20 cellular contexts compared by ENCODE assay signal in the genomic region with DNA sequence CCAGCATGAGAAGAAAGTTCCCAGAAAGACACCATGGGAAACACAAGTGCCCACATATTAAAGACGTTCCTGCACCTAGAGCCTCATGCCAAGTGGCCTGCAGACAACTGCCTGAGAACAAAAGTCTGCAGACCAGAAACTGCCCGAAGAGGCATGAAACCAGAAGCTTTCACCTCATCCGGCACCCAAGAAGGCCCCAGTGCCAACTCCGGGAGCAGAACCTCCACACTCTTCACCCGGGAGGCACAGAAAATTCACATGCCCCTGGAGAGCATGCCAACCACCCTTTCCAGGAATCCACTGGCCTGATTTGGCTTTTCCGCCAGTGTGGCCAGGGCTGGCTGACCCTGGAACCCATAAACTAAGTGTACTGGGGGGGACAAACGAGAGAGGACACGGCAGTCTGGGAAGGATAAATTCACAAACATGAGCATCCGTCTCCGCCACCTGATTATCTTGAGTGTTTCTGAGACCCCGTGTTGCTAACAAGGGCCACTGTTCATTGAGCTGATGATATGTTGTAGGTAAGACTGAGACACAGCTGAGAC.
"Had no signal": no experiment of that assay in that cellular context is flagged by ENCODE, and none has a peak within 500 bp of the region (broad histone marks: within the 10 kb centered on the region; RNA-seq: fewer than 3 reads in every experiment).

No MANE protein-coding gene starts in this region.

- ATAC-seq: activated CD8-positive, alpha-beta T cell treated with anti-CD3 and anti-CD28 coated beads for 36 hours; effector memory CD8-positive, alpha-beta T cell; esophagus mucosa; heart left ventricle; left lobe of liver; naive thymus-derived CD4-positive, alpha-beta T cell had no signal

- DNase-seq: activated CD4-positive, alpha-beta T cell treated with anti-CD3 and anti-CD28 coated beads, Interleukin-2, amount 10 ng/mL, durations not matched to agents 24 days and 14 days; activated CD8-positive, alpha-beta T cell treated with anti-CD3 and anti-CD28 coated beads for 36 hours; activated naive CD4-positive, alpha-beta T cell treated with Interleukin-2 at 50 U/mL for 16 hours; activated T-cell treated with anti-CD3 and anti-CD28 coated beads, Interleukin-2, amount 50 U/mL, for 1 hour; anterior cingulate cortex; effector memory CD8-positive, alpha-beta T cell; foreskin fibroblast; heart left ventricle; immature natural killer cell; midbrain; SK-N-SH; stimulated activated CD4-positive, alpha-beta T cell treated with anti-CD3 and anti-CD28 coated beads, Interleukin-15, amount 100 ng/mL, for 24 hours; stimulated activated CD4-positive, alpha-beta T cell treated with anti-CD3 and anti-CD28 coated beads, Interleukin-2, amount 100 ng/mL, for 24 hours; stimulated activated naive CD4-positive, alpha-beta T cell; SW 1271; T-helper 9 cell; transverse colon had no signal
